Comparison of ENCODE assay signal across 2 cellular contexts in genomic region chr18:31134988-31135529, GRCh38.
TF ChIP-seq lines count a peak whose summit lies in the region.

No MANE protein-coding gene starts in this region.

TF ChIP-seq in GM23338, 12 proteins besides CTCF, POLR2A, EP300 and RAD21:
- TF ChIP-seq ZNF331 (CRISPR knock-in tag; IDR thresholded peaks at IDR 0.05; ENCODE audit: low read depth) (no peak), STAT1 (IDR thresholded peaks at IDR 0.05; ENCODE audit: unreplicated experiment) (no peak), REST (IDR thresholded peaks at IDR 0.05; ENCODE audit: unreplicated experiment) (no peak), ZNF114 (CRISPR knock-in tag; IDR thresholded peaks at IDR 0.05) (no peak), EZH2 (IDR thresholded peaks at IDR 0.05; ENCODE audit: low read depth, unreplicated experiment) (no peak), JUNB (IDR thresholded peaks at IDR 0.05; ENCODE audit: unreplicated experiment) (no peak), EZH2phosphoT487 (IDR thresholded peaks at IDR 0.05; ENCODE audit: unreplicated experiment) (no peak), ETS1 (IDR thresholded peaks at IDR 0.05) (no peak), NANOG (IDR thresholded peaks at IDR 0.05; ENCODE audit: borderline replicate concordance) (no peak), CREB1 (CRISPR knock-in tag; IDR thresholded peaks at IDR 0.05; ENCODE audit: low read depth) (no peak), ZNF462 (CRISPR knock-in tag; IDR thresholded peaks at IDR 0.05) (no peak), POLR2AphosphoS5 (IDR thresholded peaks at IDR 0.05; ENCODE audit: low read depth) (no peak)

TF ChIP-seq in H1, 55 proteins besides CTCF, POLR2A, EP300 and RAD21:
- TF ChIP-seq SRF (IDR thresholded peaks at IDR 0.05; ENCODE audit: low read depth, low read length) = no peak
- TF ChIP-seq SP2 (IDR thresholded peaks at IDR 0.05; ENCODE audit: low read length) = no peak
- no peak for TF ChIP-seq KDM5A (IDR thresholded peaks at IDR 0.05; ENCODE audit: low read length)
- no peak for TF ChIP-seq ATF3 (IDR thresholded peaks at IDR 0.05; ENCODE audit: insufficient read depth, low read depth, low read length)
- TF ChIP-seq SIRT6 (IDR thresholded peaks at IDR 0.05; ENCODE audit: low read length) = no peak
- TF ChIP-seq JUND (IDR thresholded peaks at IDR 0.05; ENCODE audit: low read length) = no peak
- no peak for TF ChIP-seq SIX5 (IDR thresholded peaks at IDR 0.05; ENCODE audit: low read depth, low read length)
- no peak for TF ChIP-seq MAFK (IDR thresholded peaks at IDR 0.05; ENCODE audit: low read depth, low read length)
- no peak for TF ChIP-seq ASH2L (IDR thresholded peaks at IDR 0.05; ENCODE audit: low read length)
- TF ChIP-seq CBX5 (IDR thresholded peaks at IDR 0.05; ENCODE audit: low read depth, low read length) = no peak
- TF ChIP-seq POU5F1 (IDR thresholded peaks at IDR 0.05; ENCODE audit: low read depth, low read length) = no peak
- no peak for TF ChIP-seq GTF2F1 (IDR thresholded peaks at IDR 0.05; ENCODE audit: borderline replicate concordance, low read depth, low read length)
- TF ChIP-seq ZNF274 (IDR thresholded peaks at IDR 0.05; ENCODE audit: borderline replicate concordance, extremely low read depth, low read length) = no peak
- TF ChIP-seq BACH1 (IDR thresholded peaks at IDR 0.05; ENCODE audit: low read length) = no peak
- TF ChIP-seq BCL11A (IDR thresholded peaks at IDR 0.05; ENCODE audit: low read depth in 2 of 2, low read length in 2 of 2) = no peak
